ENCODE assay signal across 1 cellular context in the genomic region with DNA sequence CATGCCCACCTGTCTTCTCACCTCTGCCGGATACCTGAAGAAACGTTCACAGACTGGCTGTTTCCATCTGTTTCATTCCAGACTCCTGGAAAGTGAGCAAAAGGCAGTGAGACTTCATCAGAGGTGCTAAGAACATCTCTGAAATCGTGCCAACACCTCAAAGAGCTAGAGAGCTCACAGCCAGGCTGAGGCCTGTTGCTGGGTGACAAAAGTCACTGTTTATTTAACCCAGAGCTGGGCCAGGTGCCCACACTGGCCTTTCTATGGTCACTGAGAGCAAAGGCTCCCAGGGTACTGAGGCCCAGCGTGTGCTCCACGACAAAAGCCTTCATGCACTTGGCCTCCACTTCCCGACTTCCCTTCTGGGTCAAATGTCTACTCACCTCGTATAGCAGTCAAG.
TF ChIP-seq lines count a peak whose summit lies in the region.

No MANE protein-coding gene starts in this region.

TF ChIP-seq in HCT116, 20 proteins besides CTCF, POLR2A, EP300 and RAD21 (continued from another document):
- TF ChIP-seq, protein P1, sequence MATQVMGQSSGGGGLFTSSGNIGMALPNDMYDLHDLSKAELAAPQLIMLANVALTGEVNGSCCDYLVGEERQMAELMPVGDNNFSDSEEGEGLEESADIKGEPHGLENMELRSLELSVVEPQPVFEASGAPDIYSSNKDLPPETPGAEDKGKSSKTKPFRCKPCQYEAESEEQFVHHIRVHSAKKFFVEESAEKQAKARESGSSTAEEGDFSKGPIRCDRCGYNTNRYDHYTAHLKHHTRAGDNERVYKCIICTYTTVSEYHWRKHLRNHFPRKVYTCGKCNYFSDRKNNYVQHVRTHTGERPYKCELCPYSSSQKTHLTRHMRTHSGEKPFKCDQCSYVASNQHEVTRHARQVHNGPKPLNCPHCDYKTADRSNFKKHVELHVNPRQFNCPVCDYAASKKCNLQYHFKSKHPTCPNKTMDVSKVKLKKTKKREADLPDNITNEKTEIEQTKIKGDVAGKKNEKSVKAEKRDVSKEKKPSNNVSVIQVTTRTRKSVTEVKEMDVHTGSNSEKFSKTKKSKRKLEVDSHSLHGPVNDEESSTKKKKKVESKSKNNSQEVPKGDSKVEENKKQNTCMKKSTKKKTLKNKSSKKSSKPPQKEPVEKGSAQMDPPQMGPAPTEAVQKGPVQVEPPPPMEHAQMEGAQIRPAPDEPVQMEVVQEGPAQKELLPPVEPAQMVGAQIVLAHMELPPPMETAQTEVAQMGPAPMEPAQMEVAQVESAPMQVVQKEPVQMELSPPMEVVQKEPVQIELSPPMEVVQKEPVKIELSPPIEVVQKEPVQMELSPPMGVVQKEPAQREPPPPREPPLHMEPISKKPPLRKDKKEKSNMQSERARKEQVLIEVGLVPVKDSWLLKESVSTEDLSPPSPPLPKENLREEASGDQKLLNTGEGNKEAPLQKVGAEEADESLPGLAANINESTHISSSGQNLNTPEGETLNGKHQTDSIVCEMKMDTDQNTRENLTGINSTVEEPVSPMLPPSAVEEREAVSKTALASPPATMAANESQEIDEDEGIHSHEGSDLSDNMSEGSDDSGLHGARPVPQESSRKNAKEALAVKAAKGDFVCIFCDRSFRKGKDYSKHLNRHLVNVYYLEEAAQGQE (IDR thresholded peaks at IDR 0.05; ENCODE audit: low read depth) = no peak
TF ChIP-seq in HCT116: peak in this region for 0.
